Comparison of ENCODE assay signal across 22 cellular contexts in the genomic region with DNA sequence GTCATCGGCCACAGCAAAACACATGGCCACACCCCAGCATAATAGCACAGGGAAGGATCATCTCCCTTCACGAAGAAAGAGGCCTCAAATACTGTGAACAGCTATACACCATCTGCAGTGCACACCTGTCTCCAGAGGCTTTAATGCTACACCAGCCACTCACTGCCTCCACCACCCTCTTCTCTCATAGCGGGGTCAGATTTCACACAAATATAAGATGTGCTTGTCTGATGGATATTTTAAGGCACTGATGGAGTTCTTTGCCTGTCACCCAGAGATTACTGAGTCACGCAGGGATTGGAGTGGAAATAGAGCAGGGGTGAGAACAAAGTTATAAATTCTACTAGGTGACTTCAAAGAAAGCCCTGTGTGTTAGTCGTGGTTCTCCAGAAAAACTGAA.
"Had no signal": no experiment of that assay in that cellular context is flagged by ENCODE, and none has a peak within 500 bp of the region (broad histone marks: within the 10 kb centered on the region; RNA-seq: fewer than 3 reads in every experiment).

No MANE protein-coding gene starts in this region.

- DNase-seq: activated CD4-positive, alpha-beta T cell treated with anti-CD3 and anti-CD28 coated beads for 4 hours; activated CD4-positive, alpha-beta T cell treated with anti-CD3 and anti-CD28 coated beads, Interleukin-2, amount 50 U/mL, for 4 hours; activated CD8-positive, alpha-beta memory T cell treated with anti-CD3 and anti-CD28 coated beads for 24 hours; activated effector memory CD4-positive, alpha-beta T cell treated with Interleukin-2 at 50 U/mL for 16 hours; activated naive CD4-positive, alpha-beta T cell treated with Interleukin-2 at 50 U/mL for 16 hours; aorta; body of pancreas; effector CD8-positive, alpha-beta T cell; esophagus squamous epithelium; foreskin melanocyte; left lung; lower lobe of right lung; mesenchymal stem cell; natural killer cell; posterior cingulate gyrus; right cardiac atrium; stimulated activated CD4-positive, alpha-beta T cell treated with anti-CD3 and anti-CD28 coated beads, Interleukin-2, amount 100 ng/mL, for 48 hours; stimulated activated naive CD4-positive, alpha-beta T cell treated with Interleukin-2 at 50 U/mL for 16 hours; transverse colon had no signal

- H3K4me1 Mint-ChIP-seq: natural killer cell had no signal

- H3K27me3 Mint-ChIP-seq: activated naive CD8-positive, alpha-beta T cell had no signal

- H3K9me3 Mint-ChIP-seq: natural killer cell had no signal

- H3K27ac ChIP-seq: body of pancreas, epithelial cell of prostate, esophagus squamous epithelium, left lung, lower lobe of right lung, transverse colon, VCaP had no signal

- ATAC-seq: body of pancreas, left lung, lower lobe of right lung, natural killer cell, right cardiac atrium had no signal

- H3K36me3 ChIP-seq: esophagus squamous epithelium, left lung, lower lobe of right lung, transverse colon had no signal

- H3K4me3 Mint-ChIP-seq: activated naive CD8-positive, alpha-beta T cell; natural killer cell had no signal

- H3K27me3 ChIP-seq: body of pancreas, esophagus squamous epithelium, left lung, transverse colon had no signal

- H3K36me3 Mint-ChIP-seq: activated naive CD8-positive, alpha-beta T cell; natural killer cell had no signal

- H3K4me1 ChIP-seq: body of pancreas, esophagus squamous epithelium, left lung, lower lobe of right lung, transverse colon had no signal

- H3K4me3 ChIP-seq: body of pancreas, esophagus squamous epithelium, left lung, lower lobe of right lung, transverse colon had no signal

- H3K9me3 ChIP-seq: body of pancreas, esophagus squamous epithelium, left lung, lower lobe of right lung, transverse colon had no signal

- H3K27ac Mint-ChIP-seq: activated naive CD8-positive, alpha-beta T cell; natural killer cell had no signal
